ENCODE assay signal across 2 cellular contexts in the genomic region with DNA sequence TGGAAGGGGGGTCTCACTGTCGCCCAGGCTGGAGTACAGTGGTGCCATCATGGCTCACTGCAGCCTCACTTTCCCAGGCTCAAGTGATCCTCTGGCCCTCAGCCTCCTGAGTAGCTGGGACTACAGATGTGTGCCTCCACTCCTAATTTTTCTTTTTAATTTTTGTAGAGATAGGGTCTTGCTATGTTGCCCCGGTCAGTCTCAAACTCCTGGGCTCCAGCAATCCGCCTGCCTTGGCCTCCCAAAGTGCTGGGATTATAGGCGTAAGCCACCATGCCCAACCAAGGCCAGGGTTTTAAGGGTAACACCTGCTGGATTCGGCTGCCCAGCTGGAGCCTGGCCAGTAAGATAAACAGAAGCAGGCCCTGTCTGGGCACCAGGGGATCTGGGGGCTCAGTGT.
A peak's percentile ranks its signal among the peaks of the same experiment; 100 is the strongest.
TF ChIP-seq lines count a peak whose summit lies in the region.

No MANE protein-coding gene starts in this region.

TF ChIP-seq in HEK293, 187 proteins besides CTCF, POLR2A, EP300 and RAD21:
- TF ChIP-seq ZNF670 (tag by site-specific recombination; IDR thresholded peaks at IDR 0.05; ENCODE audit: low read depth) (no peak), ZNF121 (tag by site-specific recombination; IDR thresholded peaks at IDR 0.05) (peak; percentile 84), ZSCAN5A (tag by site-specific recombination; IDR thresholded peaks at IDR 0.05) (no peak)

TF ChIP-seq in K562, 482 proteins besides CTCF, POLR2A, EP300 and RAD21:
- TF ChIP-seq, protein P1, sequence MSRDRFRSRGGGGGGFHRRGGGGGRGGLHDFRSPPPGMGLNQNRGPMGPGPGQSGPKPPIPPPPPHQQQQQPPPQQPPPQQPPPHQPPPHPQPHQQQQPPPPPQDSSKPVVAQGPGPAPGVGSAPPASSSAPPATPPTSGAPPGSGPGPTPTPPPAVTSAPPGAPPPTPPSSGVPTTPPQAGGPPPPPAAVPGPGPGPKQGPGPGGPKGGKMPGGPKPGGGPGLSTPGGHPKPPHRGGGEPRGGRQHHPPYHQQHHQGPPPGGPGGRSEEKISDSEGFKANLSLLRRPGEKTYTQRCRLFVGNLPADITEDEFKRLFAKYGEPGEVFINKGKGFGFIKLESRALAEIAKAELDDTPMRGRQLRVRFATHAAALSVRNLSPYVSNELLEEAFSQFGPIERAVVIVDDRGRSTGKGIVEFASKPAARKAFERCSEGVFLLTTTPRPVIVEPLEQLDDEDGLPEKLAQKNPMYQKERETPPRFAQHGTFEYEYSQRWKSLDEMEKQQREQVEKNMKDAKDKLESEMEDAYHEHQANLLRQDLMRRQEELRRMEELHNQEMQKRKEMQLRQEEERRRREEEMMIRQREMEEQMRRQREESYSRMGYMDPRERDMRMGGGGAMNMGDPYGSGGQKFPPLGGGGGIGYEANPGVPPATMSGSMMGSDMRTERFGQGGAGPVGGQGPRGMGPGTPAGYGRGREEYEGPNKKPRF (IDR thresholded peaks at IDR 0.05; ENCODE audit: low read depth, low read length): no peak
- TF ChIP-seq, protein P2, sequence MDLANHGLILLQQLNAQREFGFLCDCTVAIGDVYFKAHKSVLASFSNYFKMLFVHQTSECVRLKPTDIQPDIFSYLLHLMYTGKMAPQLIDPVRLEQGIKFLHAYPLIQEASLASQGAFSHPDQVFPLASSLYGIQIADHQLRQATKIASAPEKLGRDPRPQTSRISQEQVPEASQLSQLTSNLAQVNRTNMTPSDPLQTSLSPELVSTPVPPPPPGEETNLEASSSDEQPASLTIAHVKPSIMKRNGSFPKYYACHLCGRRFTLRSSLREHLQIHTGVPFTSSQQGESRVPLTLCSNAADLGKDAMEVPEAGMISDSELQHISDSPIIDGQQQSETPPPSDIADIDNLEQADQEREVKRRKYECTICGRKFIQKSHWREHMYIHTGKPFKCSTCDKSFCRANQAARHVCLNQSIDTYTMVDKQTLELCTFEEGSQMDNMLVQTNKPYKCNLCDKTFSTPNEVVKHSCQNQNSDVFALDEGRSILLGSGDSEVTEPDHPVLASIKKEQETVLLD (IDR thresholded peaks at IDR 0.05): no peak
- TF ChIP-seq CHCHD3 (CRISPR knock-in tag; IDR thresholded peaks at IDR 0.05) (no peak), ZNF121 (CRISPR knock-in tag; conservative IDR thresholded peaks at IDR 0.05) (peak; percentile 51), NR1H2 (CRISPR knock-in tag; IDR thresholded peaks at IDR 0.05) (no peak), ARHGAP35 (IDR thresholded peaks at IDR 0.05; ENCODE audit: partially characterized antibody) (no peak)
- TF ChIP-seq, protein P3, sequence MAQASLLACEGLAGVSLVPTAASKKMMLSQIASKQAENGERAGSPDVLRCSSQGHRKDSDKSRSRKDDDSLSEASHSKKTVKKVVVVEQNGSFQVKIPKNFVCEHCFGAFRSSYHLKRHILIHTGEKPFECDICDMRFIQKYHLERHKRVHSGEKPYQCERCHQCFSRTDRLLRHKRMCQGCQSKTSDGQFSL (CRISPR knock-in tag; IDR thresholded peaks at IDR 0.05): no peak
- TF ChIP-seq, protein P3 (tag; IDR thresholded peaks at IDR 0.05): no peak
